1 cellular context compared by ENCODE assay signal in genomic region chr3:188720636-188721035, GRCh38.
TF ChIP-seq lines count a peak whose summit lies in the region.

No MANE protein-coding gene starts in this region.

TF ChIP-seq in HepG2, 621 proteins besides CTCF, POLR2A, EP300 and RAD21 (continued from another document and continues in another):
- TF ChIP-seq ARID3A (IDR thresholded peaks at IDR 0.05; ENCODE audit: low read depth, low read length) = peak; percentile 65
- no peak for TF ChIP-seq SETDB1 (CRISPR knock-in tag; IDR thresholded peaks at IDR 0.05; ENCODE audit: borderline replicate concordance)
- TF ChIP-seq ZNF770 (CRISPR knock-in tag; IDR thresholded peaks at IDR 0.05) = no peak
- 0 out of 2 replicates have a peak, but pooled peaks have one; percentile 64 for TF ChIP-seq NKX3-1 (CRISPR knock-in tag; IDR thresholded peaks at IDR 0.05)
- TF ChIP-seq IRF9 (CRISPR knock-in tag; IDR thresholded peaks at IDR 0.05; ENCODE audit: borderline replicate concordance) = no peak
- no peak for TF ChIP-seq ZNF589 (CRISPR knock-in tag; conservative IDR thresholded peaks at IDR 0.05)
- peak; percentile 28; the same call in 1 of the 2 replicates for TF ChIP-seq YEATS2 (CRISPR knock-in tag; IDR thresholded peaks at IDR 0.05; ENCODE audit: borderline replicate concordance)
- no peak for TF ChIP-seq ELK4 (CRISPR knock-in tag; IDR thresholded peaks at IDR 0.05; ENCODE audit: borderline replicate concordance)
- TF ChIP-seq MAFG (CRISPR knock-in tag; IDR thresholded peaks at IDR 0.05) = no peak
- no peak for TF ChIP-seq HNRNPL (IDR thresholded peaks at IDR 0.05; ENCODE audit: low read depth, low read length)
- TF ChIP-seq ZNF143 (CRISPR knock-in tag; IDR thresholded peaks at IDR 0.05) = no peak
- no peak for TF ChIP-seq ZNF280B (CRISPR knock-in tag; IDR thresholded peaks at IDR 0.05; ENCODE audit: borderline replicate concordance)
- no peak for TF ChIP-seq POLR2AphosphoS5 (IDR thresholded peaks at IDR 0.05; ENCODE audit: low read depth, low read length)
- TF ChIP-seq ZFP82 (CRISPR knock-in tag; IDR thresholded peaks at IDR 0.05; ENCODE audit: borderline replicate concordance) = no peak
- TF ChIP-seq SNAPC4 (CRISPR knock-in tag; IDR thresholded peaks at IDR 0.05) = no peak
- no peak for TF ChIP-seq ZNF839 (CRISPR knock-in tag; IDR thresholded peaks at IDR 0.05; ENCODE audit: borderline replicate concordance)
- no peak for TF ChIP-seq ZFAT (CRISPR knock-in tag; conservative IDR thresholded peaks at IDR 0.05)
- no peak for TF ChIP-seq PHB2 (IDR thresholded peaks at IDR 0.05; ENCODE audit: partially characterized antibody)
- no peak for TF ChIP-seq E2F2 (CRISPR knock-in tag; IDR thresholded peaks at IDR 0.05; ENCODE audit: borderline replicate concordance)
- TF ChIP-seq HMGXB3 (CRISPR knock-in tag; IDR thresholded peaks at IDR 0.05; ENCODE audit: borderline replicate concordance) = peak; percentile 34; the same call in 1 of the 2 replicates
- TF ChIP-seq CBX5 (CRISPR knock-in tag; IDR thresholded peaks at IDR 0.05; ENCODE audit: borderline replicate concordance) = 0 out of 2 replicates have a peak, but pooled peaks have one; percentile 41
- no peak for TF ChIP-seq ZNF30 (CRISPR knock-in tag; IDR thresholded peaks at IDR 0.05)
- TF ChIP-seq E2F1 (CRISPR knock-in tag; IDR thresholded peaks at IDR 0.05) = 0 out of 2 replicates have a peak, but pooled peaks have one; percentile 57
- TF ChIP-seq HCFC1 (IDR thresholded peaks at IDR 0.05; ENCODE audit: low read depth, low read length) = no peak
- no peak for TF ChIP-seq NR3C1 (CRISPR knock-in tag; IDR thresholded peaks at IDR 0.05)
- no peak for TF ChIP-seq ZNF446 (CRISPR knock-in tag; IDR thresholded peaks at IDR 0.05)
- no peak for TF ChIP-seq AKNA (CRISPR knock-in tag; IDR thresholded peaks at IDR 0.05; ENCODE audit: borderline replicate concordance)
- peak; percentile 97 for TF ChIP-seq GATAD2A (CRISPR knock-in tag; IDR thresholded peaks at IDR 0.05)
